23 cellular contexts compared by ENCODE assay signal in genomic region chr2:170461875-170462274, GRCh38.
DNase-seq lines count a peak whose midpoint lies in the region; ATAC-seq, FAIRE-seq and TF ChIP-seq lines count a peak whose summit lies in the region.
"Had no signal": no experiment of that assay in that cellular context is flagged by ENCODE, and none has a peak within 500 bp of the region (broad histone marks: within the 10 kb centered on the region; RNA-seq: fewer than 3 reads in every experiment).

No MANE protein-coding gene starts in this region.

- H3K27me3 ChIP-seq in HepG2 (ENCODE audit: control insufficient read depth in 1 of 2, insufficient read depth in 2 of 2, low read length in 2 of 2) (no peaks in the 10 kb centered on the region), esophagus muscularis mucosa (peaks cover 0 to 7% (median 0%) of the 10 kb centered on the region in 4 donors)
- H3K27me3 ChIP-seq: BLaER1 treated with 17β-estradiol and CSF1 and Interleukin-3, amounts not matched to agents 10 nM and 100 nM; tibial nerve had no signal

- in situ Hi-C loops in HepG2 (cut with HindIII; ENCODE audit: extremely low pct_ligation_motif_present, low pct_unique_long_range_greater_than_20kb) = no loop called here

- FAIRE-seq in HepG2 (lab: Jason Lieb, UNC) = no peak
- FAIRE-seq: TTC549 had no signal

- WGBS in HepG2 (ENCODE audit: low lambda C conversion rate) = 97% methylated on average over 4 of the region's 4 CpGs
- 75% methylated on average over 4 of the region's 4 CpGs for WGBS in esophagus muscularis mucosa

- no peak overlapping the region for H2AFZ ChIP-seq in HepG2 (ENCODE audit: low read length)

- BruUV-seq in HepG2 (replicated peaks; lab: Mats Ljungman, UMichigan) = no TSS peak

- ATAC-seq in HepG2 = peak; percentile 71
- no peak for ATAC-seq in GM18519 (IDR thresholded peaks at IDR 0.05; ENCODE audit: low FRiP score, unreplicated experiment)
- ATAC-seq: effector memory CD8-positive, alpha-beta T cell; psoas muscle; stimulated activated memory B cell treated with anti-CD40 and anti-IgM and Interleukin-4, amounts not matched to agents 10 μg/mL and 1 μg/mL and 100 μg/mL, for 72 hours had no signal

- H4K20me1 ChIP-seq in HepG2 (ENCODE audit: insufficient read depth, low read length) = no peaks in the 10 kb centered on the region
- H4K20me1 ChIP-seq: BLaER1 treated with 17β-estradiol and CSF1 and Interleukin-3, amounts not matched to agents 10 nM and 100 nM had no signal

- H3K9ac ChIP-seq in HepG2 (ENCODE audit: insufficient read depth, low read depth, low read length) = no peak overlapping the region
- H3K9ac ChIP-seq: BLaER1 treated with 17β-estradiol and CSF1 and Interleukin-3, amounts not matched to agents 10 nM and 100 nM had no signal

- H3K4me3 ChIP-seq in choroid plexus epithelial cell (ENCODE audit: low read depth, low read length) (no peak overlapping the region), HepG2 (replicated peaks in 1 of 3; ENCODE audit: insufficient read depth in 1 of 3, low read depth in 2 of 3, low read length in 3 of 3) (no peak overlapping the region), esophagus muscularis mucosa (no peak overlapping the region)
- H3K4me3 ChIP-seq: BLaER1 treated with 17β-estradiol and CSF1 and Interleukin-3, amounts not matched to agents 10 nM and 100 nM; psoas muscle; spleen; tibial nerve had no signal

- TF ChIP-seq CTCF in choroid plexus epithelial cell (conservative IDR thresholded peaks at IDR 0.05; ENCODE audit: low read depth, low read length) (peak; percentile 51), HepG2 (CRISPR knock-in tag; IDR thresholded peaks at IDR 0.05) (peak; percentile 64), esophagus muscularis mucosa (IDR thresholded peaks at IDR 0.05) (no peak)

- no peaks in the 10 kb centered on the region for H3K79me2 ChIP-seq in HepG2 (ENCODE audit: insufficient read depth, low read length)

- H3K4me2 ChIP-seq in HepG2 (ENCODE audit: low read depth, low read length) = no peak overlapping the region
- H3K4me2 ChIP-seq: BLaER1 treated with 17β-estradiol and CSF1 and Interleukin-3, amounts not matched to agents 10 nM and 100 nM had no signal

- H3K27ac ChIP-seq in HepG2 (ENCODE audit: extremely low read length, insufficient read depth, low read length) = no peak overlapping the region
- H3K27ac ChIP-seq in esophagus muscularis mucosa (replicated peaks in 1 of 4) = no peak overlapping the region
- H3K27ac ChIP-seq: 22Rv1; BLaER1 treated with 17β-estradiol and CSF1 and Interleukin-3, amounts not matched to agents 10 nM and 100 nM; psoas muscle; spleen; tibial nerve had no signal

- H3K36me3 ChIP-seq in HepG2 (replicated peaks in 1 of 2; ENCODE audit: control insufficient read depth in 1 of 2, insufficient read depth in 2 of 2, low read length in 2 of 2) (no peaks in the 10 kb centered on the region), esophagus muscularis mucosa (no peaks in the 10 kb centered on the region)
- H3K36me3 ChIP-seq: BLaER1 treated with 17β-estradiol and CSF1 and Interleukin-3, amounts not matched to agents 10 nM and 100 nM; spleen; tibial nerve had no signal

- peak; percentile 51 for DNase-seq in DMS53 (lab: John Stamatoyannopoulos, UW)
- DNase-seq in DMS53 treated with DMSO at 0.1 percent for 48 hours (lab: John Stamatoyannopoulos, UW; ENCODE audit: unreplicated experiment) = no peak
- DNase-seq in NCI-H1694 (lab: John Stamatoyannopoulos, UW) = peak; percentile 55
- DNase-seq in choroid plexus epithelial cell (ENCODE audit: low read depth) = peak; percentile 23
- DNase-seq in HepG2 (ENCODE audit: low spot score) = no peak
- DNase-seq in activated CD4-positive, alpha-beta T cell treated with anti-CD3 and anti-CD28 coated beads, Interleukin-2, amount 50 U/mL, for 1 hour = no peak
- no peak for DNase-seq in esophagus muscularis mucosa (ENCODE audit: extremely low spot score)
- DNase-seq: activated CD4-positive, alpha-beta memory T cell treated with anti-CD3 and anti-CD28 coated beads for 36 hours; activated T-cell treated with anti-CD3 and anti-CD28 coated beads, Interleukin-2, amount 50 U/mL, for 48 hours; DND-41; effector memory CD8-positive, alpha-beta T cell; foreskin fibroblast; mammary epithelial cell; NCI-H1048; OCI-M1; psoas muscle; spleen had no signal

- H3K4me1 ChIP-seq in HepG2 (ENCODE audit: insufficient read depth, low read length) = peaks cover 65% of the 10 kb centered on the region
- no peaks in the 10 kb centered on the region for H3K4me1 ChIP-seq in esophagus muscularis mucosa
- H3K4me1 ChIP-seq: BLaER1 treated with 17β-estradiol and CSF1 and Interleukin-3, amounts not matched to agents 10 nM and 100 nM; psoas muscle; spleen; tibial nerve had no signal

- no peak for TF ChIP-seq EP300 in HepG2 (IDR thresholded peaks at IDR 0.05; ENCODE audit: low read depth in 2 of 2, low read length in 2 of 2)
- no peak for TF ChIP-seq EP300 in HepG2 (CRISPR knock-in tag; IDR thresholded peaks at IDR 0.05; ENCODE audit: borderline replicate concordance)
- no peak for TF ChIP-seq EP300 in esophagus muscularis mucosa (IDR thresholded peaks at IDR 0.05)

- POLR2A ChIA-PET in HepG2 (lab: Yijun Ruan, JAX) = interaction anchor here (1.0 to 1.4 kb wide), 3 partner anchors 52 to 254 kb away, joined by 3 to 5 read pairs (median 3); no protein-coding TSS in a partner anchor

- peak; percentile 40; the same call in 1 of the 2 replicates for TF ChIP-seq RAD21 in HepG2 (CRISPR knock-in tag; IDR thresholded peaks at IDR 0.05)

- H3K9me3 ChIP-seq in HepG2 (ENCODE audit: low read length) (no peaks in the 10 kb centered on the region), esophagus muscularis mucosa (no peaks in the 10 kb centered on the region)
- H3K9me3 ChIP-seq: psoas muscle had no signal

- TF ChIP-seq POLR2A in HepG2 (IDR thresholded peaks at IDR 0.05; ENCODE audit: insufficient read depth in 1 of 2, low read depth in 2 of 2, low read length in 2 of 2) (no peak), esophagus muscularis mucosa (IDR thresholded peaks at IDR 0.05; ENCODE audit: low read depth) (no peak)

- CTCF ChIA-PET in HepG2 (lab: Yijun Ruan, JAX; ENCODE audit: low intra/inter-chr PET ratio, low total read pairs) = no interaction called here

- intact Hi-C loops in HepG2 (cut with micrococcal nuclease; ENCODE audit: unreplicated experiment) (no loop called here), esophagus muscularis mucosa (cut with DNase I) (no loop called here)

TF ChIP-seq in HepG2, 621 proteins besides CTCF, POLR2A, EP300 and RAD21:
- TF ChIP-seq ZBTB33 (CRISPR knock-in tag; IDR thresholded peaks at IDR 0.05) (0 out of 2 replicates have a peak, but pooled peaks have one; percentile 34), CEBPB (IDR thresholded peaks at IDR 0.05; ENCODE audit: borderline replicate concordance, low read depth, low read length) (no peak), HOXA5 (CRISPR knock-in tag; IDR thresholded peaks at IDR 0.05) (0 out of 2 replicates have a peak, but pooled peaks have one; percentile 24), LCORL (IDR thresholded peaks at IDR 0.05) (no peak), LCORL (CRISPR knock-in tag; IDR thresholded peaks at IDR 0.05) (no peak), STAG1 (CRISPR knock-in tag; IDR thresholded peaks at IDR 0.05) (peak; percentile 76), SMC3 (IDR thresholded peaks at IDR 0.05; ENCODE audit: low read length) (peak; percentile 27; the same call in 1 of the 2 replicates), JUND (CRISPR knock-in tag; IDR thresholded peaks at IDR 0.05) (no peak), ZBTB38 (CRISPR knock-in tag; IDR thresholded peaks at IDR 0.05) (peak; percentile 71), ELF3 (CRISPR knock-in tag; IDR thresholded peaks at IDR 0.05) (0 out of 2 replicates have a peak, but pooled peaks have one; percentile 39), SNAPC5 (CRISPR knock-in tag; IDR thresholded peaks at IDR 0.05; ENCODE audit: borderline replicate concordance) (no peak), ZMYM4 (CRISPR knock-in tag; IDR thresholded peaks at IDR 0.05) (no peak)

Comparison
In these comparisons a context has a peak if more than half of its experiments do, and no peak if none do; other contexts are left out.
1. DNase-seq: peak in DMS53 (single experiment), NCI-H1694 (single experiment) and choroid plexus epithelial cell (single experiment); none in DMS53 treated with DMSO at 0.1 percent for 48 hours (single experiment), HepG2 (single experiment), activated CD4-positive, alpha-beta T cell treated with anti-CD3 and anti-CD28 coated beads, Interleukin-2, amount 50 U/mL, for 1 hour (single experiment) and esophagus muscularis mucosa (single experiment).
2. CTCF ChIP-seq: peak in choroid plexus epithelial cell (single experiment) and HepG2 (single experiment); none in esophagus muscularis mucosa (0 of 3).